ENCODE assay signal across 1 cellular context in the genomic region with DNA sequence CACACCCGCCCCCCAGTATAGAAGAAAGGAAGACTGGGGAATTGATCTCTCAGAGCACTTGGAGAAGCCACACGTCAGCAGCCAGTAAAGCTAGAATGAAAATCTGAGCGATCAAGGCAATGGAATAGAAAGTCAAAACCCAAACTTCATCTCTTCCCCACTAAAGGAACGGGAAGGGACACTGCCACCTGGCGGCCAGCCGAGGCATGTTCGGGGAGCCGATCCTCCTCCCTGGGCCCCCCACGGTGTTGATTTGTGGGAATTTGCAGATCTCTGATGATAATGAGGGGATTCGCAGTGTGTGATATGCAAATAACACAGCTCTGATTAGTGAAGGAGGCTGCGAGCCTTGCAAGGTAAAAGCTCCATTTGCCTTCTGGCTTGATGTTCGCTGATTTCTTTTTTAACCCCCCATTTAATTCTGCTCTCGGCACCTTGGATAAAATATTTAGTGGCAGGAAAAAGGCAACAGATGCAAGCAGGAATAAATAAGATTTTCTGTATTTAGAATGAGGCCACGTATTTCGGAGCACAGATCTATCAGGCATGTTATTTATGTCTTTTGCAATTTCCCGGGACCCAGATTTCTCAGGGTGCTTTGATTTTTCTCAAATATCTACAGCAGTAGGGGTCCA.
A peak's percentile ranks its signal among the peaks of the same experiment; 100 is the strongest.
TF ChIP-seq lines count a peak whose summit lies in the region.

No MANE protein-coding gene starts in this region.

TF ChIP-seq in GM12878, 131 proteins besides CTCF, POLR2A, EP300 and RAD21:
- peak; percentile 72 for TF ChIP-seq SMC3 (IDR thresholded peaks at IDR 0.05; ENCODE audit: borderline replicate concordance, low read length)
- no peak for TF ChIP-seq CHD4 (IDR thresholded peaks at IDR 0.05)
